ENCODE assay signal across 9 cellular contexts in the genomic region with DNA sequence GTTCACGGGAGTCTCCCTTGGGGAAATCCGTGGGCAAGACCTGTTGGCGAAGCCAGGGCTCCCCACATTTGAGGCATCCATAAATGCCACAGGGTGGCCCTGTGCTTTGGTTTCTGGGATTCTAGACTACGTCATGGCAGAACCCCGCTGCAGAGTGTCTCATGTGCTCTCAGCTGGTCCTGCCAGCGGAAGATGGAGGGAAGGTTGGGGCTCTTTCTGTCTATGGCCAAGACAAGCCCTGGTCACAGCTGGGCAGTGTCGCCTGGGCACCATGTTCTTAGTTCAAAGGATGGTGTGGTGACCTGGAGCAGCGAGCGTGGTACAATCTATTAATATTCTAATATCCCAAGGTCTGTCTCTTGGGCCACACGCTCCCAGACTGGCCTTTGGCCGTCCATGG.
"Had no signal": no experiment of that assay in that cellular context is flagged by ENCODE, and none has a peak within 500 bp of the region (broad histone marks: within the 10 kb centered on the region; RNA-seq: fewer than 3 reads in every experiment).

No MANE protein-coding gene starts in this region.

- H3K27ac Mint-ChIP-seq: GM23338, H9, HFFc6 had no signal

- ATAC-seq: GM23338, HCT116 had no signal

- H3K4me3 ChIP-seq: GM23248, GM23338, HAP-1 had no signal

- H3K4me3 Mint-ChIP-seq: GM23338, H9, HFFc6 had no signal

- H3K4me1 ChIP-seq: HAP-1 had no signal

- H3K36me3 ChIP-seq: HAP-1 had no signal

- H3K9me3 ChIP-seq: HAP-1 had no signal

- DNase-seq: GM23248, GOT3, H7, H9, HCEC 1CT, HFFc6 had no signal

- H2AFZ ChIP-seq: GM23248, GM23338 had no signal

- H3K4me2 ChIP-seq: GM23338 had no signal

- H3K9ac ChIP-seq: GM23248 had no signal

- H3K27ac ChIP-seq: GM23248 had no signal

- H3K4me1 Mint-ChIP-seq: GM23338, H9 had no signal
